ENCODE assay signal across 1 cellular context in the genomic region with DNA sequence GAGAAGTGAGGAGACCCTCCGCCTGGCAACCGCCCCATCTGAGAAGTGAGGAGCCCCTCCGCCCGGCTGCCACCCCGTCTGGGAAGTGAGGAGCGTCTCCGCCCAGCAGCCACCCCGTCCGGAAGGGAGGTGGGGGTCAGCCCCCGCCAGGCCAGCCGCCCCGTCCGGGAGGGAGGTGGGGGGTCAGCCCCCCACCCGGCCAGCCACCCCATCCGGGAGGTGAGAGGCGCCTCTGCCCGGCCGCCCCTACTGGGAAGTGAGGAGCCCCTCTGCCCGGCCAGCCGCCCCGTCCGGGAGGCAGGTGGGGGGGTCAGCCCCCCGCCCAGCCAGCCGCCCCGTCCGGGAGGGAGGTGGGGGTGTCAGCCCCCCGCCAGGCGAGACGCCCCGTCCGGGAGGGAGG.
A peak's percentile ranks its signal among the peaks of the same experiment; 100 is the strongest.
DNase-seq lines count a peak whose midpoint lies in the region.

No MANE protein-coding gene starts in this region.

- peak; percentile 4 for DNase-seq in activated effector memory CD4-positive, alpha-beta T cell treated with anti-CD3 and anti-CD28 coated beads, Interleukin-2, amount 50 U/mL, for 16 hours
